Comparison of ENCODE assay signal across 11 cellular contexts in the genomic region with DNA sequence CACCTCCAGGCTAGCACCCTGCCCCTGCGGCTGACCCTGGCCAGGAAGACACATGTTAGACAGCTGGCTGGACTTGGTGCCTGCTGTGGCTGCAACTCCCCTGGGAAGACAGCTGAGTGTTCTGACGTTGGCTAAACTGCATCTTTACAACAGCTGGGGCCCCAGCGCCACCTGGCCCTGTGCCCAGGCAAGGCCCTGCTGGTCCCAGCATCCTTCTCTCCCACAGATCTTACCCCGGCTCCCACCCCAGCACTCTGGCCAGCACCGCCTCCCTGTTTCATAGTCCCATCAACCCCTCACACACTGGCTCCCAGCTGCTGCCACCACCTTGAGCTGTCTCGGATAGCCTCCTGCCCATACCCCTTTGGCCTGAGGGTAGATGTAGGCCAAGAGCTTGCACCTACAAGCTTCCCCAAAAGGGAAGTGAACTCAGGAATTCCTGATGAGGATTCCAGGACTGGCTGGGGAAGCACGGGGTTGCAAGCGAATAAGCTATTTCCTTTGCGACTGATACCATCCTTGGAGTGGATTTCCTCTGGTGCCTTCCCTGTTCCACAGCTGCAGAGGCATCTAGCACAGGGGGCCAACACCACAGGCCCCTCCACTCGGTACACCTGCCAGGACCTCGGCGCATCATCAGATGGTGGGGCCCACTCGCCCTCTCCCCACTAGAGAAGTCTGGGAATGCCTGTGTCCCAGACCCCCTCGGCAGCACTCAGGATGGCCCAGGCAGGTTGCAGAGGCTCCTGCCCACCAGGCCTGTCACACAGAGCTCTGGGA. TPM values are rescaled to one million over a fixed set of nuclear protein-coding genes. Genes with fewer than 3 reads are reported as not detected.
DNase-seq lines count a peak whose midpoint lies in the region; ATAC-seq and TF ChIP-seq lines count a peak whose summit lies in the region.
"Had no signal": no experiment of that assay in that cellular context is flagged by ENCODE, and none has a peak within 500 bp of the region (broad histone marks: within the 10 kb centered on the region; RNA-seq: fewer than 3 reads in every experiment).

No MANE protein-coding gene starts in this region.

- no peak overlapping the region for H3K27ac ChIP-seq in heart right ventricle
- peak overlapping the region; percentile 100 for H3K27ac ChIP-seq in temporal lobe (ENCODE audit: low read depth, low read length)
- H3K27ac ChIP-seq: ascending aorta had no signal

- H3K27me3 ChIP-seq in heart right ventricle, result peaks cover 0 to 5% (median 0%) of the 10 kb centered on the region in 7 donors
- H3K27me3 ChIP-seq: ascending aorta had no signal

- WGBS in heart right ventricle, 2 donors, result 53 to 58% methylated on average over 14 of the region's 14 CpGs

- DNase-seq in NCI-H510A treated with DMSO at 0.1 percent for 48 hours (lab: John Stamatoyannopoulos, UW) (peak; percentile 59), NCI-H510A (lab: John Stamatoyannopoulos, UW) (no peak), RPMI8226 (peak; percentile 47), heart right ventricle (peak; percentile 18 to 41), T1000 (lab: John Stamatoyannopoulos, UW) (no peak), SK-N-DZ (ENCODE audit: low spot score) (no peak)
- DNase-seq: nephron progenitor cell had no signal

- ATAC-seq in heart right ventricle, result peak in 4 of 8 donors; percentile 26 to 50 (median 45)
- no peak for ATAC-seq in GM19328 (IDR thresholded peaks at IDR 0.05; ENCODE audit: unreplicated experiment)

- intact Hi-C loops in heart right ventricle (cut with DNase I), result loop anchor here in 2 of 10 donors (5.0 to 10.0 kb wide), 2 partner anchors 78 to 136 kb away; no protein-coding TSS in a partner anchor

- no peaks in the 10 kb centered on the region for H3K36me3 ChIP-seq in heart right ventricle
- H3K36me3 ChIP-seq: ascending aorta had no signal

- H3K4me1 ChIP-seq in heart right ventricle, result peaks cover 0 to 43% (median 17%) of the 10 kb centered on the region in 9 donors
- H3K4me1 ChIP-seq: ascending aorta had no signal

- no peak overlapping the region for H3K4me3 ChIP-seq in heart right ventricle
- H3K4me3 ChIP-seq: ascending aorta had no signal

- H3K9me3 ChIP-seq in heart right ventricle, result no peaks in the 10 kb centered on the region
- H3K9me3 ChIP-seq: ascending aorta had no signal

- no peak for TF ChIP-seq CTCF in heart right ventricle (IDR thresholded peaks at IDR 0.05)

RNA-seq across cellular contexts. Expression of a gene that starts 28.5 kb away (rescaled TPM):
- total RNA-seq in heart right ventricle (under 1 TPM in 1 of 10 donors, not detected in 9; 0.21 TPM), temporal lobe (2.7 TPM)
- under 1 TPM in 1 of 2 donors, not detected in 1; 0.39 TPM for polyA plus RNA-seq in heart right ventricle
- polyA plus RNA-seq in SK-N-DZ (2014; cell fraction: cytosol; rRNA removed), result 0.74 and 1.2 TPM in 2 replicates
- polyA plus RNA-seq in SK-N-DZ (2014; cell fraction: nucleus; rRNA removed), result not detected in 2 replicates
- total RNA-seq: ascending aorta, glomerular endothelial cell had no signal

RNA-seq across cellular contexts. Expression of a gene that starts 32.0 kb away (rescaled TPM):
- under 1 TPM; 0.15 to 1.00 (median 0.48) TPM for total RNA-seq in heart right ventricle
- polyA plus RNA-seq in heart right ventricle, result under 1 TPM; 0.29 to 0.36 TPM
- 4.9 TPM for total RNA-seq in temporal lobe
- polyA plus RNA-seq in SK-N-DZ (2014; cell fraction: cytosol; rRNA removed), result 0.83 and 1.2 TPM in 2 replicates
- 0.58 and 2.4 TPM in 2 replicates for polyA plus RNA-seq in SK-N-DZ (2014; cell fraction: nucleus; rRNA removed)

RNA-seq across cellular contexts. Expression of a gene that starts 42.9 kb away (rescaled TPM):
- total RNA-seq in heart right ventricle (1 to 10 TPM; 1.5 to 4.2 (median 2.6) TPM), temporal lobe (124 TPM)
- polyA plus RNA-seq in heart right ventricle, result 1 to 10 TPM; 1.3 to 2.1 TPM
- 21.4 and 22.8 TPM in 2 replicates for polyA plus RNA-seq in SK-N-DZ (2014; cell fraction: cytosol; rRNA removed)
- polyA plus RNA-seq in SK-N-DZ (2014; cell fraction: nucleus; rRNA removed), result 19.9 and 21.1 TPM in 2 replicates

Comparison
In these comparisons a context has a peak if more than half of its experiments do, and no peak if none do; other contexts are left out.
1. DNase-seq: peak in NCI-H510A treated with DMSO at 0.1 percent for 48 hours (single experiment), RPMI8226 (single experiment) and heart right ventricle (2 of 2); none in NCI-H510A (single experiment), T1000 (single experiment) and SK-N-DZ (single experiment).
2. RNA of a gene that starts 42.9 kb away (total RNA-seq): 124 TPM in temporal lobe (single experiment); 1.5 to 4.2 TPM in heart right ventricle; every median in the first group is over 10 times any median in the second.